ENCODE assay signal across 13 cellular contexts in the genomic region with DNA sequence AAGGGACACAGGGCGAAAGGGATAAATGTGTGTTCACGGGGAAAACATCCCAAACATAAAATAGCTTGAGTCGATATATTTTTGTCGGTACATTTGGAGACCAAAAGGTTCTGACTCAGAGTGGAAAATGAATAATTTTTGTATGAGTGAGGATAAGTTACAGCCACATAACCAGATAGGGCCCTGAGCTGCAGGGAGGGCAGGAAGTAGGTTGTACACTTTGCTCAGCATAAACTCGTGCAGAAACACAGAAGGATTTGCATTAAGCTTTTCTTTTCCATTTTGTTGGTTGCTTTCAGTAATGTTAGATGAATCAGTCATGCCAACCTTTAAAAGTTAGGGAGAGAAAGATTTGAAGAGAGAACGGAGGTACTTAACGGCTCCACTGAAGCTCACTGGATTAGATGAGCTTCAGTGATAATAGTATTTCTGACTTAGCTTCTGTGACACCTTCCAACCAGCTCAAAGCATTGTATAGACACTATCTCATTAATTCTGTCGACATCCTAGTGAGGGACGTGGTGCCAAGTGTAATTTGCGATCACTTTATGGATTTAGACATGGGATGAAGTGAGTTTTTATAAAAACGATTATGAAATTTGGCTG.
DNase-seq lines count a peak whose midpoint lies in the region; ATAC-seq and TF ChIP-seq lines count a peak whose summit lies in the region.
"Had no signal": no experiment of that assay in that cellular context is flagged by ENCODE, and none has a peak within 500 bp of the region (broad histone marks: within the 10 kb centered on the region; RNA-seq: fewer than 3 reads in every experiment).

No MANE protein-coding gene starts in this region.

- no peaks in the 10 kb centered on the region for H3K79me2 ChIP-seq in MM.1S (ENCODE audit: low read length)

- H3K9ac ChIP-seq in MM.1S (ENCODE audit: low read length), result no peak overlapping the region

- no peak overlapping the region for H3K27ac ChIP-seq in MM.1S (ENCODE audit: low read length)
- H3K27ac ChIP-seq: gastroesophageal sphincter, psoas muscle had no signal

- peak; percentile 83 for ATAC-seq in activated CD8-positive, alpha-beta memory T cell treated with anti-CD3 and anti-CD28 coated beads, Interleukin-2, amount 10 ng/mL, durations not matched to agents 7 days and 5 days
- peak; percentile 95 to 96 for ATAC-seq in activated T-cell treated with anti-CD3 and anti-CD28 coated beads, Interleukin-2, amount 50 U/mL, for 72 hours (replicated peaks in 1 of 2)
- ATAC-seq in GM21576 (IDR thresholded peaks at IDR 0.05; ENCODE audit: unreplicated experiment), result no peak
- ATAC-seq: gastroesophageal sphincter, psoas muscle had no signal

- H3K9me3 Mint-ChIP-seq in activated CD8-positive, alpha-beta memory T cell treated with anti-CD3 and anti-CD28 coated beads, Interleukin-2, amount 10 ng/mL, durations not matched to agents 7 days and 5 days (ENCODE audit: low read depth), result no peaks in the 10 kb centered on the region
- no peaks in the 10 kb centered on the region for H3K9me3 Mint-ChIP-seq in activated T-cell treated with anti-CD3 and anti-CD28 coated beads, Interleukin-2, amount 50 U/mL, for 72 hours
- H3K9me3 Mint-ChIP-seq in immature natural killer cell, result no peaks in the 10 kb centered on the region
- H3K9me3 Mint-ChIP-seq in stimulated activated naive CD8-positive, alpha-beta T cell treated with anti-CD3 and anti-CD28 coated beads, Interleukin-15, Interleukin-2, amounts not matched to agents 100 ng/mL and 50 ng/mL, for 24 hours, result no peaks in the 10 kb centered on the region

- no peaks in the 10 kb centered on the region for H3K27me3 ChIP-seq in MM.1S (replicated peaks; ENCODE audit: insufficient read depth, low read length)

- CTCF ChIA-PET in activated CD8-positive, alpha-beta memory T cell treated with anti-CD3 and anti-CD28 coated beads, Interleukin-2, amount 10 ng/mL, durations not matched to agents 7 days and 5 days (lab: Charles Lee), result interaction anchor here (0.9 to 5.2 kb wide), 14 partner anchors 9 to 343 kb away, joined by 3 to 25 read pairs (median 4); no protein-coding TSS in a partner anchor

- H3K36me3 ChIP-seq in MM.1S (replicated peaks; ENCODE audit: insufficient read depth, low read length), result no peaks in the 10 kb centered on the region
- H3K36me3 ChIP-seq: gastroesophageal sphincter had no signal

- no peaks in the 10 kb centered on the region for H4K20me1 ChIP-seq in MM.1S (ENCODE audit: insufficient read depth, low read length)

- no peak overlapping the region for H3K4me3 ChIP-seq in MM.1S (ENCODE audit: low read length)
- H3K4me3 ChIP-seq: gastroesophageal sphincter, PC-9, psoas muscle had no signal

- H3K4me1 Mint-ChIP-seq in activated CD8-positive, alpha-beta memory T cell treated with anti-CD3 and anti-CD28 coated beads, Interleukin-2, amount 10 ng/mL, durations not matched to agents 7 days and 5 days, result peaks cover 91% of the 10 kb centered on the region
- peaks cover 85% of the 10 kb centered on the region for H3K4me1 Mint-ChIP-seq in activated T-cell treated with anti-CD3 and anti-CD28 coated beads, Interleukin-2, amount 50 U/mL, for 72 hours (ENCODE audit: low read depth)
- H3K4me1 Mint-ChIP-seq in immature natural killer cell, result peaks cover 55 to 67% of the 10 kb centered on the region in 2 donors
- peaks cover 70% of the 10 kb centered on the region for H3K4me1 Mint-ChIP-seq in stimulated activated naive CD8-positive, alpha-beta T cell treated with anti-CD3 and anti-CD28 coated beads, Interleukin-15, Interleukin-2, amounts not matched to agents 100 ng/mL and 50 ng/mL, for 24 hours (ENCODE audit: low read depth)

- peaks cover 9% of the 10 kb centered on the region for H3K36me3 Mint-ChIP-seq in activated CD8-positive, alpha-beta memory T cell treated with anti-CD3 and anti-CD28 coated beads, Interleukin-2, amount 10 ng/mL, durations not matched to agents 7 days and 5 days
- peaks cover 0 to 1% of the 10 kb centered on the region in 2 donors for H3K36me3 Mint-ChIP-seq in activated T-cell treated with anti-CD3 and anti-CD28 coated beads, Interleukin-2, amount 50 U/mL, for 72 hours (ENCODE audit: insufficient read depth in 2 of 2)
- H3K36me3 Mint-ChIP-seq in immature natural killer cell, result no peaks in the 10 kb centered on the region
- no peaks in the 10 kb centered on the region for H3K36me3 Mint-ChIP-seq in stimulated activated naive CD8-positive, alpha-beta T cell treated with anti-CD3 and anti-CD28 coated beads, Interleukin-15, Interleukin-2, amounts not matched to agents 100 ng/mL and 50 ng/mL, for 24 hours (ENCODE audit: low read depth)

- no peak overlapping the region for H3K4me2 ChIP-seq in MM.1S (ENCODE audit: low read depth, low read length)

- H2AFZ ChIP-seq in MM.1S (ENCODE audit: low read length), result no peak overlapping the region
- H2AFZ ChIP-seq: PC-9 had no signal

- no peak for TF ChIP-seq CTCF in MM.1S (IDR thresholded peaks at IDR 0.05; ENCODE audit: low read length)

- H3K4me1 ChIP-seq in MM.1S (ENCODE audit: low read length), result peaks cover 17% of the 10 kb centered on the region
- H3K4me1 ChIP-seq: gastroesophageal sphincter, psoas muscle had no signal

- no peaks in the 10 kb centered on the region for H3K27me3 Mint-ChIP-seq in activated CD8-positive, alpha-beta memory T cell treated with anti-CD3 and anti-CD28 coated beads, Interleukin-2, amount 10 ng/mL, durations not matched to agents 7 days and 5 days
- no peaks in the 10 kb centered on the region for H3K27me3 Mint-ChIP-seq in activated T-cell treated with anti-CD3 and anti-CD28 coated beads, Interleukin-2, amount 50 U/mL, for 72 hours (ENCODE audit: low read depth)
- H3K27me3 Mint-ChIP-seq in immature natural killer cell (ENCODE audit: low read depth in 3 of 3), result peaks cover 0 to 9% (median 8%) of the 10 kb centered on the region in 3 donors
- H3K27me3 Mint-ChIP-seq in stimulated activated naive CD8-positive, alpha-beta T cell treated with anti-CD3 and anti-CD28 coated beads, Interleukin-15, Interleukin-2, amounts not matched to agents 100 ng/mL and 50 ng/mL, for 24 hours, result no peaks in the 10 kb centered on the region

- peak overlapping the region; percentile 47 for H3K4me3 Mint-ChIP-seq in activated CD8-positive, alpha-beta memory T cell treated with anti-CD3 and anti-CD28 coated beads, Interleukin-2, amount 10 ng/mL, durations not matched to agents 7 days and 5 days
- H3K4me3 Mint-ChIP-seq in activated T-cell treated with anti-CD3 and anti-CD28 coated beads, Interleukin-2, amount 50 U/mL, for 72 hours, result peak overlapping the region; percentile 72 to 91
- H3K4me3 Mint-ChIP-seq in immature natural killer cell, result peak overlapping the region in 4 of 5 donors; percentile 36 to 46 (median 42)
- H3K4me3 Mint-ChIP-seq in stimulated activated naive CD8-positive, alpha-beta T cell treated with anti-CD3 and anti-CD28 coated beads, Interleukin-15, Interleukin-2, amounts not matched to agents 100 ng/mL and 50 ng/mL, for 24 hours, result peak overlapping the region; percentile 63

- H3K9me2 ChIP-seq in MM.1S (replicated peaks; ENCODE audit: insufficient read depth, low read length), result no peaks in the 10 kb centered on the region

- DNase-seq in activated CD8-positive, alpha-beta memory T cell treated with anti-CD3 and anti-CD28 coated beads, Interleukin-2, amount 10 ng/mL, durations not matched to agents 7 days and 5 days, result peak; percentile 76
- no peak for DNase-seq in activated CD8-positive, alpha-beta memory T cell treated with anti-CD3 and anti-CD28 coated beads, Interleukin-2, amount 50 U/mL, for 4 hours
- DNase-seq in activated T-cell treated with anti-CD3 and anti-CD28 coated beads, Interleukin-2, amount 50 U/mL, for 72 hours, result peak; percentile 52 to 62
- DNase-seq in immature natural killer cell, result peak in 1 of 3 donors; percentile 31
- DNase-seq in MM.1S, result no peak
- no peak for DNase-seq in NCI-H2029 (lab: John Stamatoyannopoulos, UW)
- DNase-seq: kidney, NCI-H446, PC-9, psoas muscle had no signal

- H3K27ac Mint-ChIP-seq in activated CD8-positive, alpha-beta memory T cell treated with anti-CD3 and anti-CD28 coated beads, Interleukin-2, amount 10 ng/mL, durations not matched to agents 7 days and 5 days, result peak overlapping the region; percentile 92
- H3K27ac Mint-ChIP-seq in activated T-cell treated with anti-CD3 and anti-CD28 coated beads, Interleukin-2, amount 50 U/mL, for 72 hours, result peak overlapping the region; percentile 93
- peak overlapping the region; percentile 66 to 92 (median 80) for H3K27ac Mint-ChIP-seq in immature natural killer cell
- peak overlapping the region; percentile 93 for H3K27ac Mint-ChIP-seq in stimulated activated naive CD8-positive, alpha-beta T cell treated with anti-CD3 and anti-CD28 coated beads, Interleukin-15, Interleukin-2, amounts not matched to agents 100 ng/mL and 50 ng/mL, for 24 hours

- H3K9me3 ChIP-seq in MM.1S (replicated peaks; ENCODE audit: insufficient read depth, low read length), result no peaks in the 10 kb centered on the region
- H3K9me3 ChIP-seq: gastroesophageal sphincter, psoas muscle had no signal

- peaks cover 13% of the 10 kb centered on the region; the same call in 1 of the 2 replicates for H3F3A ChIP-seq in MM.1S (ENCODE audit: insufficient read depth, low read length)

Comparison
In these comparisons a context has a peak if more than half of its experiments do, and no peak if none do; other contexts are left out.
1. DNase-seq: peak in activated CD8-positive, alpha-beta memory T cell treated with anti-CD3 and anti-CD28 coated beads, Interleukin-2, amount 10 ng/mL, durations not matched to agents 7 days and 5 days (single experiment) and activated T-cell treated with anti-CD3 and anti-CD28 coated beads, Interleukin-2, amount 50 U/mL, for 72 hours (2 of 2); none in activated CD8-positive, alpha-beta memory T cell treated with anti-CD3 and anti-CD28 coated beads, Interleukin-2, amount 50 U/mL, for 4 hours (single experiment), MM.1S (single experiment) and NCI-H2029 (single experiment).
2. Peak in every context shown above with its lines, with median percentiles within 50 percentile points of each other: H3K27ac Mint-ChIP-seq and H3K4me3 Mint-ChIP-seq.